Comparison of ENCODE assay signal across 18 cellular contexts in the genomic region with DNA sequence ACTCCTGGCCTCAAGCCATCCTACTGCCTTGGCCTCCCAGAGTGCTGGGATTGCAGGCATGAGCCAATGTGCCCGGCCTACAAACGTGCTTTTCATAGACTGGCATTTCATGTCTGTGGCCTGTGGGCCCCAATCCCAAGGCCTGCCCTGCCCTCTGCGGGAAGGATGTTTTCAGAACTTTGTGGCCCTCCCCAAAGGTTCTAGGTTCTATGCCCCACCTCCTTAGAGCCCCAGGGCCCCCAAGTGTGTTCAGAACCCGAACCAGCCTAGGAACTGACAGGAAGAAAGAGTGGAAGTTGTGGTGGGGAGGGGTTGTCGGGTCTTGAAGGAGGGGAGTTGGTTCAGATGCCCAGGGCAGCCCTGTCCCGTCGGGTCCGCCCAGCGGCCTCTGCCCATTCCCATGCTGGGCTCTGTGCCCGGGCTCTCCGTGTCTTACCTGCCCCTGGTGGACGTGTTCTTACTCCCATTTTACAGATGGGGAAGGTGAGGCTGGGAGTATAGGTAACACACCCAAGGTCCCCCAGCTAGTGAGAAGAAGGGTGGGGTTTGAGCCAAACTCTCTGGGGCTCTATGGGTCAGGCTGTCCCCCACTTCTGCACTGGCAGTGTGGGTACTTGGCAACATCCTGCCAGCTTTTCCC.
DNase-seq lines count a peak whose midpoint lies in the region; ATAC-seq and TF ChIP-seq lines count a peak whose summit lies in the region.
"Had no signal": no experiment of that assay in that cellular context is flagged by ENCODE, and none has a peak within 500 bp of the region (broad histone marks: within the 10 kb centered on the region; RNA-seq: fewer than 3 reads in every experiment).

No MANE protein-coding gene starts in this region.

- H3K27ac Mint-ChIP-seq in WTC11 (no peak overlapping the region), T-cell (no peak overlapping the region)
- H3K27ac Mint-ChIP-seq: natural killer cell had no signal

- peak overlapping the region; percentile 93 for H4K91ac ChIP-seq in trophoblast cell (ENCODE audit: low read depth, low read length)

- H3K23ac ChIP-seq in trophoblast cell (ENCODE audit: low read length) = no peak overlapping the region

- H3K36me3 ChIP-seq in BLaER1 treated with 17β-estradiol and CSF1 and Interleukin-3, amounts not matched to agents 10 nM and 100 nM = no peaks in the 10 kb centered on the region
- no peaks in the 10 kb centered on the region for H3K36me3 ChIP-seq in trophoblast cell (ENCODE audit: control insufficient read depth in 1 of 2, insufficient read depth in 2 of 2, low read length in 2 of 2)
- H3K36me3 ChIP-seq: Peyer's patch had no signal

- H3K36me3 Mint-ChIP-seq in WTC11 = peaks cover 5% of the 10 kb centered on the region; the same call in 1 of the 2 replicates
- no peaks in the 10 kb centered on the region for H3K36me3 Mint-ChIP-seq in T-cell
- H3K36me3 Mint-ChIP-seq: IgD-negative memory B cell, natural killer cell had no signal

- H3K4me3 Mint-ChIP-seq in WTC11 (no peak overlapping the region), T-cell (no peak overlapping the region)
- H3K4me3 Mint-ChIP-seq: natural killer cell had no signal

- H4K8ac ChIP-seq in trophoblast cell (ENCODE audit: low read depth, low read length) = peak overlapping the region; percentile 3

- peak overlapping the region; percentile 7 for H3K14ac ChIP-seq in trophoblast cell (ENCODE audit: low read length)

- TF ChIP-seq CTCF in WTC11 (IDR thresholded peaks at IDR 0.05) = no peak
- peak; percentile 33 for TF ChIP-seq CTCF in foreskin keratinocyte (conservative IDR thresholded peaks at IDR 0.05)

- H3K79me1 ChIP-seq in trophoblast cell (ENCODE audit: low read length) = peaks cover 19% of the 10 kb centered on the region

- H2AK5ac ChIP-seq in trophoblast cell (ENCODE audit: low read length) = peak overlapping the region; percentile 8

- no peak for ATAC-seq in WTC11
- ATAC-seq in foreskin keratinocyte = no peak
- ATAC-seq in HG03432 (IDR thresholded peaks at IDR 0.05; ENCODE audit: unreplicated experiment) = no peak
- ATAC-seq in T-cell (replicated peaks in 1 of 4) = no peak
- ATAC-seq: activated CD4-positive, CD25-positive, alpha-beta regulatory T cell treated with anti-CD3 and anti-CD28 coated beads, Interleukin-2, amount 50 U/mL, for 24 hours; body of pancreas; natural killer cell had no signal

- DNase-seq in WTC11 (ENCODE audit: low spot score) = no peak
- DNase-seq in foreskin keratinocyte = no peak
- DNase-seq in trophoblast cell = no peak
- DNase-seq in NCI-H2196 treated with DMSO at 0.1 percent for 48 hours (lab: John Stamatoyannopoulos, UW; ENCODE audit: unreplicated experiment) = no peak
- no peak for DNase-seq in SW 1271 (lab: John Stamatoyannopoulos, UW)
- no peak for DNase-seq in T-cell
- DNase-seq: activated gamma-delta T cell; body of pancreas; effector CD8-positive, alpha-beta T cell; MV-4-11; natural killer cell; NCI-H748 treated with DMSO at 0.1 percent for 48 hours; Peyer's patch; stimulated activated CD4-positive, alpha-beta T cell treated with anti-CD3 and anti-CD28 coated beads, Interleukin-4, amount 100 ng/mL, for 24 hours had no signal

- H4K12ac ChIP-seq in trophoblast cell (ENCODE audit: low read depth, low read length) = no peak overlapping the region

- peak overlapping the region; percentile 29 to 98 (median 94); a peak in 10 of 22 replicates for H3K4me2 ChIP-seq in BLaER1 treated with 17β-estradiol and CSF1 and Interleukin-3, amounts not matched to agents 10 nM and 100 nM
- no peak overlapping the region for H3K4me2 ChIP-seq in trophoblast cell (ENCODE audit: low read length)

- peak overlapping the region; percentile 42 for H3K18ac ChIP-seq in trophoblast cell (ENCODE audit: low read length)

- peaks cover 7% of the 10 kb centered on the region for H3K79me2 ChIP-seq in trophoblast cell (ENCODE audit: control insufficient read depth, insufficient read depth, low read length, poor library complexity)

- H2BK12ac ChIP-seq in trophoblast cell (ENCODE audit: low read length) = peak overlapping the region; percentile 73

- no CpG with 5 or more reads among the region's 12 CpGs for WGBS in trophoblast cell (ENCODE audit: extremely low coverage, insufficient coverage, insufficient read length)

- H3K9me3 ChIP-seq in BLaER1 treated with 17β-estradiol and CSF1 and Interleukin-3, amounts not matched to agents 10 nM and 100 nM (replicated peaks in 1 of 11) = peaks cover 11 to 23% (median 16%) of the 10 kb centered on the region in 11 experiments
- peaks cover 7% of the 10 kb centered on the region for H3K9me3 ChIP-seq in trophoblast cell (ENCODE audit: insufficient read depth, low read depth, low read length)
- H3K9me3 ChIP-seq: Peyer's patch had no signal

- H2BK5ac ChIP-seq in trophoblast cell (ENCODE audit: low read depth, low read length, poor library complexity) = peak overlapping the region; percentile 16

- peaks cover 12% of the 10 kb centered on the region for H3K27me3 Mint-ChIP-seq in WTC11 (ENCODE audit: low read depth)
- H3K27me3 Mint-ChIP-seq in T-cell = peaks cover 0 to 15% of the 10 kb centered on the region in 2 donors

- POLR2A ChIA-PET in WTC11 (lab: Charles Lee) (interaction anchor here (1.5 to 2.7 kb wide), 2 partner anchors 19 to 272 kb away, joined by 8 to 10 read pairs; a partner anchor contains a TSS), T-cell (lab: Charles Lee) (no interaction called here)

- peak overlapping the region; percentile 61 for H2BK120ac ChIP-seq in trophoblast cell (ENCODE audit: insufficient read depth, low read length, poor library complexity)

- H3K9ac ChIP-seq in BLaER1 treated with 17β-estradiol and CSF1 and Interleukin-3, amounts not matched to agents 10 nM and 100 nM = peak overlapping the region in 1 of 11 experiments; percentile 30; a peak in 1 of 22 replicates
- no peak overlapping the region for H3K9ac ChIP-seq in trophoblast cell (ENCODE audit: low read length)

- H3K4me1 Mint-ChIP-seq in WTC11 (peaks cover 22% of the 10 kb centered on the region), T-cell (peaks cover 3 to 7% (median 6%) of the 10 kb centered on the region in 3 donors)

- no peak overlapping the region for H2AFZ ChIP-seq in trophoblast cell (ENCODE audit: insufficient read depth, low read length, poor library complexity)

- H3K9me3 Mint-ChIP-seq in WTC11 (peaks cover 13% of the 10 kb centered on the region), T-cell (peaks cover 0 to 9% (median 6%) of the 10 kb centered on the region in 3 donors)
- H3K9me3 Mint-ChIP-seq: natural killer cell had no signal

- H3K4ac ChIP-seq in trophoblast cell (ENCODE audit: low read depth, low read length) = peak overlapping the region; percentile 4

- no peaks in the 10 kb centered on the region for H4K20me1 ChIP-seq in BLaER1 treated with 17β-estradiol and CSF1 and Interleukin-3, amounts not matched to agents 10 nM and 100 nM

- no peak overlapping the region for H3K4me3 ChIP-seq in BLaER1 treated with 17β-estradiol and CSF1 and Interleukin-3, amounts not matched to agents 10 nM and 100 nM
- H3K4me3 ChIP-seq in trophoblast cell (ENCODE audit: low read depth, low read length) = no peak overlapping the region
- H3K4me3 ChIP-seq: body of pancreas, Peyer's patch had no signal

- peak overlapping the region in 3 of 11 experiments; percentile 3 to 32 (median 15); a peak in 2 of 22 replicates for H3K27ac ChIP-seq in BLaER1 treated with 17β-estradiol and CSF1 and Interleukin-3, amounts not matched to agents 10 nM and 100 nM
- H3K27ac ChIP-seq in foreskin keratinocyte (no peak overlapping the region), trophoblast cell (ENCODE audit: low read depth, low read length) (no peak overlapping the region)
- H3K27ac ChIP-seq: body of pancreas had no signal

- CTCF ChIA-PET in WTC11 (lab: Charles Lee) = interaction anchor here (0.6 to 1.9 kb wide), 2 partner anchors 181 to 222 kb away, joined by 3 to 12 read pairs; no protein-coding TSS in a partner anchor
- CTCF ChIA-PET in T-cell (lab: Charles Lee) = no interaction called here

- no peaks in the 10 kb centered on the region for H3K27me3 ChIP-seq in BLaER1 treated with 17β-estradiol and CSF1 and Interleukin-3, amounts not matched to agents 10 nM and 100 nM
- H3K27me3 ChIP-seq in foreskin keratinocyte = peaks cover 14% of the 10 kb centered on the region
- H3K27me3 ChIP-seq in trophoblast cell (ENCODE audit: insufficient read depth, low read length) = no peaks in the 10 kb centered on the region

- peaks cover 55 to 87% (median 73%) of the 10 kb centered on the region in 10 experiments for H3K4me1 ChIP-seq in BLaER1 treated with 17β-estradiol and CSF1 and Interleukin-3, amounts not matched to agents 10 nM and 100 nM
- H3K4me1 ChIP-seq in foreskin keratinocyte (no peaks in the 10 kb centered on the region), trophoblast cell (ENCODE audit: control insufficient read depth in 1 of 2, insufficient read depth in 2 of 2, low read length in 2 of 2) (peaks cover 9 to 13% of the 10 kb centered on the region in 2 experiments)

TF ChIP-seq in WTC11, 78 proteins besides CTCF, POLR2A, EP300 and RAD21:
- no peak for TF ChIP-seq MYBL2 (CRISPR knock-in tag; IDR thresholded peaks at IDR 0.05)
- peak; percentile 96; the same call in 1 of the 2 replicates for TF ChIP-seq ZNF121 (CRISPR knock-in tag; IDR thresholded peaks at IDR 0.05)
- TF ChIP-seq SMAD3 (CRISPR knock-in tag; IDR thresholded peaks at IDR 0.05; ENCODE audit: borderline replicate concordance) = no peak
- TF ChIP-seq, protein P1, sequence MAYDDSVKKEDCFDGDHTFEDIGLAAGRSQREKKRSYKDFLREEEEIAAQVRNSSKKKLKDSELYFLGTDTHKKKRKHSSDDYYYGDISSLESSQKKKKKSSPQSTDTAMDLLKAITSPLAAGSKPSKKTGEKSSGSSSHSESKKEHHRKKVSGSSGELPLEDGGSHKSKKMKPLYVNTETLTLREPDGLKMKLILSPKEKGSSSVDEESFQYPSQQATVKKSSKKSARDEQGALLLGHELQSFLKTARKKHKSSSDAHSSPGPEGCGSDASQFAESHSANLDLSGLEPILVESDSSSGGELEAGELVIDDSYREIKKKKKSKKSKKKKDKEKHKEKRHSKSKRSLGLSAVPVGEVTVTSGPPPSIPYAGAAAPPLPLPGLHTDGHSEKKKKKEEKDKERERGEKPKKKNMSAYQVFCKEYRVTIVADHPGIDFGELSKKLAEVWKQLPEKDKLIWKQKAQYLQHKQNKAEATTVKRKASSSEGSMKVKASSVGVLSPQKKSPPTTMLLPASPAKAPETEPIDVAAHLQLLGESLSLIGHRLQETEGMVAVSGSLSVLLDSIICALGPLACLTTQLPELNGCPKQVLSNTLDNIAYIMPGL (CRISPR knock-in tag; IDR thresholded peaks at IDR 0.05) = no peak
